In the genomic region with DNA sequence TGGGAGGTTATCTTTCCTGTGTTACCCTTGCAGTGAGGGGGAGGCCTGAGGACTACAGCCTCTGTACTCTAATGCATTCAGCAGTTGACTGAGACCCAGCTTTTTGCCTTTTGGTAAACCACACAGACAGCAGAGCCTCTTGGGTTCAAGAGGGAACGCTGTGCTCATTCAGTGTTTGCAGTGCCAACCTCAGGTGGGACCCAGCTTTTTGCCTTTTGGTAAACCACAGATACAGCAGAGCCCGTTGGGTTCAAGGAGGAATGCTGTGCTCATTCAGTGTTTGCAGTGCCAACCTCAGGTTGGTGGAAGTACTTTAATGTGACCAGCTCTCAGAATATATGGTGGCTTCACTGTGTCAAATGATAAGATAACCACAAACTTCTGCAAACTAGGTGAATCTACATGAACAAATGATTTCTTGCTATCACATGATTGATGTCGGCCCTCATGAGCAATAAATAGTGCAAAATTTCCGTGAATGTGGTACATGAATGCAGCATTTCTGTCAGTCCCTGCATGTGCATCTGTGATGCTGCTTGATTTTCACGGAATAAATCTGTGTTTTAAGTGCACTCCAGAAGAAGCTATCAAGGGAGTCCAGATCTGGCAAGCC, we compare ENCODE assay signal across 7 cellular contexts.
DNase-seq lines count a peak whose midpoint lies in the region; ATAC-seq and FAIRE-seq lines count a peak whose summit lies in the region.

No MANE protein-coding gene starts in this region.

- H3K27ac Mint-ChIP-seq in central memory CD8-positive, alpha-beta T cell (ENCODE audit: low read depth): peak overlapping the region; percentile 100

- H3K27me3 Mint-ChIP-seq in central memory CD8-positive, alpha-beta T cell: no peaks in the 10 kb centered on the region

- FAIRE-seq in GM19239 (lab: Jason Lieb, UNC): no peak

- H3K9me3 Mint-ChIP-seq in central memory CD8-positive, alpha-beta T cell: no peaks in the 10 kb centered on the region

- H3K4me3 Mint-ChIP-seq in central memory CD8-positive, alpha-beta T cell: peak overlapping the region; percentile 98

- DNase-seq in GM19239 (ENCODE audit: insufficient read length, low spot score) (peak; percentile 23), HUDEP-2 (lab: John Stamatoyannopoulos, UW; ENCODE audit: unreplicated experiment in 76 of 76) (peak in 62 of 76 experiments; percentile 23 to 86 (median 52)), putamen (ENCODE audit: low spot score) (no peak), NOMO-1 treated with DMSO at 0.1 percent for 48 hours (lab: John Stamatoyannopoulos, UW; ENCODE audit: unreplicated experiment) (no peak)
- DNase-seq in central memory CD8-positive, alpha-beta T cell (ENCODE audit: low spot score in 2 of 2): no peak
- no peak for DNase-seq in stimulated activated naive CD8-positive, alpha-beta T cell treated with anti-CD3 and anti-CD28 coated beads, Interleukin-15, Interleukin-2, amounts not matched to agents 100 U/mL and 50 U/mL, for 24 hours
- DNase-seq in stimulated activated CD4-positive, alpha-beta T cell treated with anti-CD3 and anti-CD28 coated beads, Interleukin-4, amount 100 ng/mL, for 24 hours: no peak

- peaks cover 25% of the 10 kb centered on the region for H3K36me3 Mint-ChIP-seq in central memory CD8-positive, alpha-beta T cell (ENCODE audit: insufficient read depth)

- H3K4me1 Mint-ChIP-seq in central memory CD8-positive, alpha-beta T cell: peaks cover 75% of the 10 kb centered on the region

- ATAC-seq in central memory CD8-positive, alpha-beta T cell (replicated peaks; ENCODE audit: extremely low read depth, poor library complexity, severe bottlenecking): peak; percentile 50
- peak; percentile 55 for ATAC-seq in stimulated activated naive CD8-positive, alpha-beta T cell treated with anti-CD3 and anti-CD28 coated beads, Interleukin-15, Interleukin-2, amounts not matched to agents 100 U/mL and 50 U/mL, for 24 hours

Comparison
In these comparisons a context has a peak if more than half of its experiments do, and no peak if none do; other contexts are left out.
1. DNase-seq: peak in GM19239 (single experiment) and HUDEP-2 (62 of 76); none in central memory CD8-positive, alpha-beta T cell (0 of 2), stimulated activated naive CD8-positive, alpha-beta T cell treated with anti-CD3 and anti-CD28 coated beads, Interleukin-15, Interleukin-2, amounts not matched to agents 100 U/mL and 50 U/mL, for 24 hours (single experiment), putamen (single experiment), stimulated activated CD4-positive, alpha-beta T cell treated with anti-CD3 and anti-CD28 coated beads, Interleukin-4, amount 100 ng/mL, for 24 hours (single experiment) and NOMO-1 treated with DMSO at 0.1 percent for 48 hours (single experiment).